In the genomic region with DNA sequence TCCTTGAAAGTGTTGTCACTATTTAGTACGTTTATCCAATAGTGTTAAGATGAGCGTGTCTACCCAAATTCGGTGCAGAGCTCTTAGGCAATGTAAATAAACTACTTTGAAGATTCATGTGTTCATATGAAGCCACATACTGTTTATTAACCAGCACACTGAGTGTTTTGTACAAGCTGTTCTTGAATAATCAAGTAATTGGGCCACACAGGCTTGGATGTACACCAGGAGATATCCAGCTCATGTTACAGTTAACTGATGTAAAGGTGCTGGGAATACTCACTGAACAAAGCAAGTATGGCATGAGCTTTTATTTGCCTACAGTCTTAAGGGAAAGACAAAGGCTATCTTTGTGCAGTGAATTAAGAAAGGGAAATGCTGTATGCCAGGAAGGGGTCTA, we compare ENCODE assay signal across 8 cellular contexts. TPM values are rescaled to one million over a fixed set of nuclear protein-coding genes. Genes with fewer than 3 reads are reported as not detected.
A peak's percentile ranks its signal among the peaks of the same experiment; 100 is the strongest.
DNase-seq lines count a peak whose midpoint lies in the region; ATAC-seq and TF ChIP-seq lines count a peak whose summit lies in the region.

No MANE protein-coding gene starts in this region.

- H3K9me3 ChIP-seq in HUES48 (ENCODE audit: control insufficient read depth, insufficient read depth, low read length): no peaks in the 10 kb centered on the region
- no peaks in the 10 kb centered on the region for H3K9me3 ChIP-seq in uterus

- 0 out of 2 replicates have a peak overlapping the region, but pooled peaks have one; percentile 42 for H3K9ac ChIP-seq in HUES48 (ENCODE audit: low read depth, low read length)

- H2AFZ ChIP-seq in ACC112 (ENCODE audit: low read length, unreplicated experiment): peak overlapping the region; percentile 88

- H3K4me3 ChIP-seq in ACC112 (ENCODE audit: low read depth, low read length) (peak overlapping the region; percentile 93), HUES48 (ENCODE audit: low read depth, low read length) (peak overlapping the region; percentile 100), uterus (peak overlapping the region; percentile 86 to 89)

- H3K27me3 ChIP-seq in ACC112 (ENCODE audit: insufficient read depth, low read length): no peaks in the 10 kb centered on the region
- H3K27me3 ChIP-seq in HUES48 (ENCODE audit: control insufficient read depth, insufficient read depth, low read length): no peaks in the 10 kb centered on the region
- no peaks in the 10 kb centered on the region for H3K27me3 ChIP-seq in uterus

- H3K79me2 ChIP-seq in ACC112 (ENCODE audit: control insufficient read depth, insufficient read depth, low read length, unreplicated experiment): peaks cover 43% of the 10 kb centered on the region

- no peak for TF ChIP-seq POLR2A in uterus (IDR thresholded peaks at IDR 0.05)

- DNase-seq in medulla oblongata (ENCODE audit: extremely low spot score) (peak; percentile 39), uterus (no peak), UCSD-AML1 (lab: John Stamatoyannopoulos, UW; ENCODE audit: unreplicated experiment) (no peak), DMS153 treated with DMSO at 0.1 percent for 48 hours (lab: John Stamatoyannopoulos, UW; ENCODE audit: unreplicated experiment) (no peak)

- H3K4me1 ChIP-seq in ACC112 (ENCODE audit: control insufficient read depth, insufficient read depth, low read length, unreplicated experiment) (peaks cover 15% of the 10 kb centered on the region), HUES48 (ENCODE audit: control insufficient read depth, insufficient read depth, low read length) (peaks cover 18% of the 10 kb centered on the region), uterus (peaks cover 6 to 12% of the 10 kb centered on the region in 2 donors)

- H3K27ac ChIP-seq in ACC112 (ENCODE audit: low read depth, low read length): peak overlapping the region; percentile 78; the same call in 1 of the 2 replicates
- peak overlapping the region; percentile 95 for H3K27ac ChIP-seq in HUES48 (ENCODE audit: low read depth, low read length)
- H3K27ac ChIP-seq in angular gyrus (ENCODE audit: low read depth, low read length): peak overlapping the region; percentile 77
- peak overlapping the region; percentile 89 to 92 for H3K27ac ChIP-seq in uterus

- H3K36me3 ChIP-seq in ACC112 (ENCODE audit: insufficient read depth, low read length): peaks cover 17% of the 10 kb centered on the region; the same call in 1 of the 2 replicates
- peaks cover 4% of the 10 kb centered on the region; the same call in 1 of the 2 replicates for H3K36me3 ChIP-seq in HUES48 (ENCODE audit: control insufficient read depth, insufficient read depth, low read length)
- H3K36me3 ChIP-seq in uterus: no peaks in the 10 kb centered on the region

- no peak for ATAC-seq in HG03439 (IDR thresholded peaks at IDR 0.05; ENCODE audit: unreplicated experiment)

- no peak for TF ChIP-seq CTCF in uterus (IDR thresholded peaks at IDR 0.05)

- intact Hi-C loops in uterus (cut with DNase I; ENCODE audit: low total_unique reads): no loop called here

RNA-seq across cellular contexts. Expression of a gene that starts 0.6 kb away (rescaled TPM):
- 100 to 1,000 TPM in 3 of 4 donors, 10 to 100 TPM in 1; 53.8 to 116 (median 109) TPM for total RNA-seq in uterus
